8 cellular contexts compared by ENCODE assay signal in the genomic region with DNA sequence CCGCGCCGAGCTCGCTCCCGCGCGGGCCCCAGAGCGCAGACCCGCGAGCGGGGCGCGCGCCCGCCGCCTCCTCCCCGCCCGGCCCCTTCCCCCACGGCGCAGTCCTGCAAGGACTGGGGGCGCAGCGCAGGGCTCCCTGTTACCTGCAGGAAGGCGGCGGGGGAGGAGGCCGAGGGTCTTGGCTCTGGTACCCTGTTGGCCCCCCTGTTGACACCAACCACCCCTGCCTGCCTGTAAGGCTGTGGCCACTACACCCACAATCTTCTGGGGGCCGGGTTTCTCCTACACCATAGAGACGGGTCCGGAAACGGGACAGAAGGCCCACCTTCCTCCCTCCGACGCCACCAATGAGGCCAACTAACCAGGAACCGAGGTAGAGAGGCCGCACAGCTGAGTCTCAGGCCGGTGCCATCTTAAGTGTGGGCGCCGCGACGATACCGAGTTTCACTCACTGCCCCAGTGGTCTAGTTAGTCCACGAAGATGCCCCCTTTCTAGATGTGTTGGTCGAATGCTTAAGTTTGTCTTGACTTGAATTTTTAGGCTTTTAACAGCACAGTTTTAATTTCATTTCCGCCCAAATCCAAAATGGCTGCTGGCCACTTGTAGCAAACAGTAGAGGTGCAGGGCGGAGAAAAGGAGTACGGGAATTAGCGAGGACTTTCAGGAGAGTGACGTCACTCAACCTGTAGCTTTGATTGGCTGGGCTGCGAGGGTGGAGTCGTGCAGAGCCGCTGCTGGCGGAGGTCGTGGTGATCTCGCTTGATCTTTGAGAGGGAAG. TPM values are rescaled to one million over a fixed set of nuclear protein-coding genes. Genes with fewer than 3 reads are reported as not detected.
A peak's percentile ranks its signal among the peaks of the same experiment; 100 is the strongest.
DNase-seq lines count a peak whose midpoint lies in the region; ATAC-seq and TF ChIP-seq lines count a peak whose summit lies in the region.

A gene with protein sequence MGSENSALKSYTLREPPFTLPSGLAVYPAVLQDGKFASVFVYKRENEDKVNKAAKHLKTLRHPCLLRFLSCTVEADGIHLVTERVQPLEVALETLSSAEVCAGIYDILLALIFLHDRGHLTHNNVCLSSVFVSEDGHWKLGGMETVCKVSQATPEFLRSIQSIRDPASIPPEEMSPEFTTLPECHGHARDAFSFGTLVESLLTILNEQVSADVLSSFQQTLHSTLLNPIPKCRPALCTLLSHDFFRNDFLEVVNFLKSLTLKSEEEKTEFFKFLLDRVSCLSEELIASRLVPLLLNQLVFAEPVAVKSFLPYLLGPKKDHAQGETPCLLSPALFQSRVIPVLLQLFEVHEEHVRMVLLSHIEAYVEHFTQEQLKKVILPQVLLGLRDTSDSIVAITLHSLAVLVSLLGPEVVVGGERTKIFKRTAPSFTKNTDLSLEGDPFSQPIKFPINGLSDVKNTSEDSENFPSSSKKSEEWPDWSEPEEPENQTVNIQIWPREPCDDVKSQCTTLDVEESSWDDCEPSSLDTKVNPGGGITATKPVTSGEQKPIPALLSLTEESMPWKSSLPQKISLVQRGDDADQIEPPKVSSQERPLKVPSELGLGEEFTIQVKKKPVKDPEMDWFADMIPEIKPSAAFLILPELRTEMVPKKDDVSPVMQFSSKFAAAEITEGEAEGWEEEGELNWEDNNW (minus strand): TSS at position 252 of the 779 bp plus-strand sequence. CDS start 5,056 bp downstream, outside the sequence.

- H3K4me1 Mint-ChIP-seq in activated CD4-positive, alpha-beta memory T cell treated with anti-CD3 and anti-CD28 coated beads for 36 hours (ENCODE audit: low read depth): peaks cover 37% of the 10 kb centered on the region

- 0% methylated on average over 13 of the region's 52 CpGs for WGBS in right lobe of liver (ENCODE audit: insufficient coverage, low coverage, low lambda C conversion rate, missing lambda C conversion rate)

- H3K36me3 Mint-ChIP-seq in activated CD4-positive, alpha-beta memory T cell treated with anti-CD3 and anti-CD28 coated beads for 36 hours: peaks cover 5% of the 10 kb centered on the region

- intact Hi-C loops in activated CD4-positive, alpha-beta memory T cell treated with anti-CD3 and anti-CD28 coated beads for 36 hours (cut with micrococcal nuclease): loop anchor here (1.0 to 5.0 kb wide), 12 partner anchors 14 to 1957 kb away; a partner anchor contains a TSS
- intact Hi-C loops in dorsolateral prefrontal cortex (cut with DNase I): loop anchor here (1.0 to 10.0 kb wide), 5 partner anchors 99 to 407 kb away; a partner anchor contains a TSS
- intact Hi-C loops in right lobe of liver (cut with DNase I): no loop called here

- H3K36me3 ChIP-seq in right lobe of liver: no peaks in the 10 kb centered on the region

- H3K27me3 Mint-ChIP-seq in activated CD4-positive, alpha-beta memory T cell treated with anti-CD3 and anti-CD28 coated beads for 36 hours: no peaks in the 10 kb centered on the region

- H3K27ac ChIP-seq in dorsolateral prefrontal cortex (peak within 1 kb of the TSS; percentile 83 to 100 (median 99)), right lobe of liver (peak within 1 kb of the TSS; percentile 98 to 100 (median 99))

- no peaks in the 10 kb centered on the region for H3K9me3 Mint-ChIP-seq in activated CD4-positive, alpha-beta memory T cell treated with anti-CD3 and anti-CD28 coated beads for 36 hours

- H3K27ac Mint-ChIP-seq in activated CD4-positive, alpha-beta memory T cell treated with anti-CD3 and anti-CD28 coated beads for 36 hours: peak within 1 kb of the TSS; percentile 98

- TF ChIP-seq CTCF in dorsolateral prefrontal cortex (IDR thresholded peaks at IDR 0.05 in 54 of 56, conservative IDR thresholded peaks at IDR 0.05 in 2 of 56; ENCODE audit: low read depth in 1 of 56, partially characterized antibody in 56 of 56): peak in 24 of 56 donors; percentile 2 to 60 (median 13)
- TF ChIP-seq CTCF in right lobe of liver (IDR thresholded peaks at IDR 0.05): no peak

- TF ChIP-seq POLR2A in right lobe of liver (IDR thresholded peaks at IDR 0.05): peak; percentile 81

- DNase-seq in CD1c-positive myeloid dendritic cell (ENCODE audit: extremely low spot score): peak; percentile 97
- peak; percentile 99 for DNase-seq in NCI-H82 treated with DMSO at 0.1 percent for 48 hours (lab: John Stamatoyannopoulos, UW; ENCODE audit: unreplicated experiment)
- peak; percentile 92 for DNase-seq in activated CD4-positive, alpha-beta memory T cell treated with anti-CD3 and anti-CD28 coated beads for 36 hours
- DNase-seq in dorsolateral prefrontal cortex: peak; percentile 83 to 97 (median 96)
- DNase-seq in right lobe of liver: peak; percentile 90 to 95 (median 95)
- peak; percentile 77 to 92 for DNase-seq in stimulated activated CD4-positive, alpha-beta T cell treated with anti-CD3 and anti-CD28 coated beads, Interleukin-4, amount 100 ng/mL, for 4 hours

- H3K27me3 ChIP-seq in dorsolateral prefrontal cortex: peaks cover 0 to under 1% (median 0%) of the 10 kb centered on the region in 45 donors
- H3K27me3 ChIP-seq in right lobe of liver: no peaks in the 10 kb centered on the region

- H3K4me3 Mint-ChIP-seq in activated CD4-positive, alpha-beta memory T cell treated with anti-CD3 and anti-CD28 coated beads for 36 hours: peak within 1 kb of the TSS; percentile 82

- peak within 1 kb of the TSS; percentile 50 to 99 (median 91) for H3K4me3 ChIP-seq in dorsolateral prefrontal cortex
- peak within 1 kb of the TSS; percentile 87 to 90 (median 88) for H3K4me3 ChIP-seq in right lobe of liver

- H3K4me1 ChIP-seq in right lobe of liver: peaks cover 0 to 32% (median 5%) of the 10 kb centered on the region in 4 donors

- POLR2A ChIA-PET in activated CD4-positive, alpha-beta memory T cell treated with anti-CD3 and anti-CD28 coated beads for 36 hours (lab: Charles Lee): interaction anchor here (0.6 to 2.3 kb wide), 11 partner anchors 9 to 638 kb away, joined by 3 to 8 read pairs (median 4); a partner anchor contains a TSS

- peak; percentile 91 for ATAC-seq in GM19438 (IDR thresholded peaks at IDR 0.05; ENCODE audit: low read depth, unreplicated experiment)
- ATAC-seq in HG03575 (IDR thresholded peaks at IDR 0.05; ENCODE audit: extremely low read depth, insufficient number of reproducible peaks, low FRiP score, unreplicated experiment): peak; percentile 66
- peak; percentile 91 to 96 (median 93) for ATAC-seq in right lobe of liver

- H3K9me3 ChIP-seq in right lobe of liver: no peaks in the 10 kb centered on the region

- CTCF ChIA-PET in activated CD4-positive, alpha-beta memory T cell treated with anti-CD3 and anti-CD28 coated beads for 36 hours (lab: Charles Lee): interaction anchor here (0.6 to 1.3 kb wide), 2 partner anchors 99 to 202 kb away, joined by 3 read pairs; a partner anchor contains a TSS

RNA-seq across cellular contexts. Expression of the gene that starts here (rescaled TPM):
- 10 to 100 TPM; 11.1 to 12.4 TPM for total RNA-seq in activated CD4-positive, alpha-beta memory T cell treated with anti-CD3 and anti-CD28 coated beads for 36 hours
- total RNA-seq in dorsolateral prefrontal cortex (10 to 100 TPM in 66 of 120 experiments, 1 to 10 TPM in 54; 5.2 to 13.9 (median 10.1) TPM), right lobe of liver (1 to 10 TPM; 6.2 to 9.3 (median 8.3) TPM)

Comparison
In these comparisons a context has a peak if more than half of its experiments do, and no peak if none do; other contexts are left out.
1. Peak in every context shown above with its lines: DNase-seq, ATAC-seq, H3K4me3 ChIP-seq and H3K27ac ChIP-seq.
2. intact Hi-C loops: an anchor here in activated CD4-positive, alpha-beta memory T cell treated with anti-CD3 and anti-CD28 coated beads for 36 hours (1.0 to 5.0 kb wide) and dorsolateral prefrontal cortex (1.0 to 10.0 kb wide); none called in right lobe of liver.